ENCODE assay signal across 10 cellular contexts in the genomic region with DNA sequence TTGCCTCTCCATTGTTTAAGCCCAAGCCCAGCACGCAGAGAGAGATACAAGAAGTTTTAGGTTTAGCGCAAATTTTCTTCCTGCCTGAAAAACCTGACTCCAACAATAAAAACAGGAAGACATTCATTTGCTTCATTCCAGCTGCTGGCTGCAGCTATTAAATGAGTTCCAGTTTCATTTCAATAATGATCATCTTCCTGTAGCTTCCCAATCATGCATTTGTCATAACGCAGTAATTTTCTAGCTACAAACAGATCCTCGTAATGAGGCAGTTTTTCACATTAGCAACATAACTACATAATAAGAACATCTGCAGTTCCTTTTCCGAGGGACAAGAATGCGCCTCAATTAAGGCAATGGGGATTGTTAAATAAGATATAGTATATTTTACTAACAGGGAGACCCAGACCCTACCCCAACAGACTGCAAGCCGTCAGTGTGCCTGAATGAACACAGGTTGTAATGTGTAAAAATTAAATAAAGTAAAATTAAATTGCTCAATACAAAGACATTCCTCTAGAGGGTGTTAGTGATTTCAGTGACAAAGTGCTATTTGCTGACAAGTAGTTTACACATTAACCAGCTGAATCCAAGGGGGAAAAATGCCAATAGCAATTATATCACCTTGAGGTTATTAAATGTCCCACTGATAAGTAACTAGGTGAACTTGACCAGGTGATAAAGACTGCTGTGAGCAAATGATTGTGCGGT.
DNase-seq lines count a peak whose midpoint lies in the region; ATAC-seq and TF ChIP-seq lines count a peak whose summit lies in the region.
"Had no signal": no experiment of that assay in that cellular context is flagged by ENCODE, and none has a peak within 500 bp of the region (broad histone marks: within the 10 kb centered on the region; RNA-seq: fewer than 3 reads in every experiment).

No MANE protein-coding gene starts in this region.

- TF ChIP-seq CTCF in LNCAP (IDR thresholded peaks at IDR 0.05) (peak; percentile 60), brain (conservative IDR thresholded peaks at IDR 0.05) (peak; percentile 51 to 71)

- H3K36me3 Mint-ChIP-seq in brain = peaks cover 36% of the 10 kb centered on the region
- no peaks in the 10 kb centered on the region for H3K36me3 Mint-ChIP-seq in stimulated activated memory B cell treated with anti-CD40 and anti-IgM and Interleukin-4, amounts not matched to agents 10 μg/mL and 1 μg/mL and 100 μg/mL, for 72 hours

- ATAC-seq in stimulated activated memory B cell treated with anti-CD40 and anti-IgM and Interleukin-4, amounts not matched to agents 10 μg/mL and 1 μg/mL and 100 μg/mL, for 72 hours = no peak
- no peak for ATAC-seq in HG03457 (IDR thresholded peaks at IDR 0.05; ENCODE audit: unreplicated experiment)

- H3K27ac Mint-ChIP-seq in brain = peak overlapping the region in 2 of 5 experiments; percentile 18 to 38
- H3K27ac Mint-ChIP-seq in stimulated activated memory B cell treated with anti-CD40 and anti-IgM and Interleukin-4, amounts not matched to agents 10 μg/mL and 1 μg/mL and 100 μg/mL, for 72 hours = no peak overlapping the region

- peak overlapping the region in 1 of 5 experiments; percentile 32 for H3K4me3 Mint-ChIP-seq in brain
- H3K4me3 Mint-ChIP-seq in stimulated activated memory B cell treated with anti-CD40 and anti-IgM and Interleukin-4, amounts not matched to agents 10 μg/mL and 1 μg/mL and 100 μg/mL, for 72 hours = no peak overlapping the region

- H3K27me3 Mint-ChIP-seq in brain = peaks cover 8% of the 10 kb centered on the region
- H3K27me3 Mint-ChIP-seq in stimulated activated memory B cell treated with anti-CD40 and anti-IgM and Interleukin-4, amounts not matched to agents 10 μg/mL and 1 μg/mL and 100 μg/mL, for 72 hours = no peaks in the 10 kb centered on the region

- DNase-seq in COLO829 (ENCODE audit: low spot score) = peak; percentile 38
- DNase-seq in medulla oblongata (ENCODE audit: extremely low spot score) = peak; percentile 8
- no peak for DNase-seq in NCI-H2107 treated with DMSO at 0.1 percent for 48 hours (lab: John Stamatoyannopoulos, UW; ENCODE audit: unreplicated experiment)
- no peak for DNase-seq in mesenteric fat pad (ENCODE audit: low spot score)
- DNase-seq: activated CD4-positive, alpha-beta T cell treated with anti-CD3 and anti-CD28 coated beads for 48 hours; stimulated activated CD4-positive, alpha-beta T cell treated with anti-CD3 and anti-CD28 coated beads, Interleukin-4, amount 100 ng/mL, for 1 hour had no signal

- H3K9me3 Mint-ChIP-seq in brain = peaks cover 3 to 11% (median 6%) of the 10 kb centered on the region in 5 experiments
- H3K9me3 Mint-ChIP-seq in stimulated activated memory B cell treated with anti-CD40 and anti-IgM and Interleukin-4, amounts not matched to agents 10 μg/mL and 1 μg/mL and 100 μg/mL, for 72 hours = no peaks in the 10 kb centered on the region

- H3K4me1 Mint-ChIP-seq in brain = peaks cover 69% of the 10 kb centered on the region
- no peaks in the 10 kb centered on the region for H3K4me1 Mint-ChIP-seq in stimulated activated memory B cell treated with anti-CD40 and anti-IgM and Interleukin-4, amounts not matched to agents 10 μg/mL and 1 μg/mL and 100 μg/mL, for 72 hours

Comparison
In these comparisons a context has a peak if more than half of its experiments do, and no peak if none do; other contexts are left out.
1. DNase-seq: peak in COLO829 (single experiment) and medulla oblongata (single experiment); none in NCI-H2107 treated with DMSO at 0.1 percent for 48 hours (single experiment) and mesenteric fat pad (single experiment).